8 cellular contexts compared by ENCODE assay signal in genomic region chr14:100238419-100239199, GRCh38.
DNase-seq lines count a peak whose midpoint lies in the region; ATAC-seq and TF ChIP-seq lines count a peak whose summit lies in the region.

TSS of gene YY1 (plus strand) at chr14:100239144. CDS start at chr14:100239245, 101 bp downstream.

- peak; percentile 98 for DNase-seq in AG10803 (ENCODE audit: low read depth)
- peak; percentile 93 for DNase-seq in NCI-H345 treated with DMSO at 0.1 percent for 48 hours (lab: John Stamatoyannopoulos, UW; ENCODE audit: unreplicated experiment)
- peak; percentile 97 to 100 (median 98) for DNase-seq in activated CD4-positive, CD25-positive, alpha-beta regulatory T cell (lab: John Stamatoyannopoulos, UW)
- DNase-seq in caudate nucleus (lab: John Stamatoyannopoulos, UW): peak; percentile 50 to 99 (median 96)
- peak; percentile 97 for DNase-seq in iris pigment epithelial cell (ENCODE audit: low read depth)
- DNase-seq in stimulated activated CD4-positive, alpha-beta T cell treated with anti-CD3 and anti-CD28 coated beads, Interleukin-12 subunit alpha, Interleukin-12 subunit beta, amount 100 ng/mL, for 24 hours (ENCODE audit: low read depth in 2 of 2): peak; percentile 98 to 99

- ATAC-seq in GM19035 (IDR thresholded peaks at IDR 0.05; ENCODE audit: unreplicated experiment) (peak; percentile 76), HG03342 (IDR thresholded peaks at IDR 0.05; ENCODE audit: unreplicated experiment) (peak; percentile 79)

- no peak for TF ChIP-seq CTCF in AG10803 (conservative IDR thresholded peaks at IDR 0.05; ENCODE audit: low read length)

- H3K27ac ChIP-seq in caudate nucleus (ENCODE audit: low read depth, low read length): peak within 1 kb of the TSS; percentile 96

- H3K4me3 ChIP-seq in AG10803 (ENCODE audit: low read length): peak within 1 kb of the TSS; percentile 88

Comparison
In these comparisons a context has a peak if more than half of its experiments do, and no peak if none do; other contexts are left out.
1. Peak in every context shown above with its lines: DNase-seq, ATAC-seq, H3K4me3 ChIP-seq and H3K27ac ChIP-seq.